ENCODE assay signal across 22 cellular contexts in genomic region chr19:495047-495439, GRCh38. TPM values are rescaled to one million over a fixed set of nuclear protein-coding genes. Genes with fewer than 3 reads are reported as not detected.
"Had no signal": no experiment of that assay in that cellular context is flagged by ENCODE, and none has a peak within 500 bp of the region (broad histone marks: within the 10 kb centered on the region; RNA-seq: fewer than 3 reads in every experiment).

No MANE protein-coding gene starts in this region.

- H3K27me3 ChIP-seq: testis had no signal

- H3K9me3 Mint-ChIP-seq: activated T-cell treated with anti-CD3 and anti-CD28 coated beads, Interleukin-2, amount 50 U/mL, for 24 hours; natural killer cell had no signal

- H3K27ac ChIP-seq: adrenal gland, ascending aorta, cardiac muscle cell, colonic mucosa, gastrocnemius medialis, left ventricle myocardium inferior, pancreas, prostate gland, testis, transverse colon had no signal

- H3K4me3 ChIP-seq: adrenal gland, ascending aorta, cardiac muscle cell, colonic mucosa, gastrocnemius medialis, left ventricle myocardium inferior, lung, pancreas, prostate gland, testis, transverse colon had no signal

- H3K36me3 Mint-ChIP-seq: activated naive CD8-positive, alpha-beta T cell; brain; natural killer cell had no signal

- ATAC-seq: gastrocnemius medialis had no signal

- H3K4me1 Mint-ChIP-seq: activated CD4-positive, alpha-beta T cell treated with anti-CD3 and anti-CD28 coated beads, Interleukin-2, amount 10 ng/mL, durations not matched to agents 7 days and 5 days had no signal

- H3K9me3 ChIP-seq: adrenal gland, ascending aorta, colonic mucosa, gastrocnemius medialis, left ventricle myocardium inferior, pancreas, prostate gland, spleen, testis, transverse colon had no signal

- H3K4me3 Mint-ChIP-seq: activated CD4-positive, alpha-beta memory T cell treated with anti-CD3 and anti-CD28 coated beads, Interleukin-2, amount 10 ng/mL, durations not matched to agents 7 days and 5 days; activated CD4-positive, alpha-beta T cell treated with anti-CD3 and anti-CD28 coated beads, Interleukin-2, amount 10 ng/mL, durations not matched to agents 7 days and 5 days; activated T-cell treated with anti-CD3 and anti-CD28 coated beads, Interleukin-2, amount 50 U/mL, for 24 hours; natural killer cell had no signal

- H3K27ac Mint-ChIP-seq: activated CD4-positive, alpha-beta memory T cell treated with anti-CD3 and anti-CD28 coated beads, Interleukin-2, amount 10 ng/mL, durations not matched to agents 7 days and 5 days; activated CD4-positive, alpha-beta T cell treated with anti-CD3 and anti-CD28 coated beads, Interleukin-2, amount 10 ng/mL, durations not matched to agents 7 days and 5 days; activated naive CD8-positive, alpha-beta T cell; activated T-cell treated with anti-CD3 and anti-CD28 coated beads, Interleukin-2, amount 50 U/mL, for 24 hours; brain; natural killer cell; T-helper 17 cell had no signal

- H3K4me1 ChIP-seq: prostate gland had no signal

- H3K36me3 ChIP-seq: adrenal gland, ascending aorta, cardiac muscle cell, colonic mucosa, gastrocnemius medialis, left ventricle myocardium inferior, pancreas, prostate gland, spleen, transverse colon had no signal

- DNase-seq: cerebellar nuclear complex; colonic mucosa; effector memory CD4-positive, alpha-beta T cell; gastrocnemius medialis; left ventricle myocardium inferior; testis; transverse colon had no signal

RNA-seq across cellular contexts. Expression of gene MADCAM1, which starts 1.2 kb away (rescaled TPM):
- total RNA-seq: ascending aorta, mononuclear cell had no signal

RNA-seq across cellular contexts. Expression of gene SHC2, which starts 34.2 kb away (rescaled TPM):
- total RNA-seq: activated CD4-positive, alpha-beta memory T cell treated with anti-CD3 and anti-CD28 coated beads, Interleukin-2, amount 10 ng/mL, durations not matched to agents 7 days and 5 days; activated CD4-positive, alpha-beta T cell treated with anti-CD3 and anti-CD28 coated beads, Interleukin-2, amount 10 ng/mL, durations not matched to agents 7 days and 5 days; T-helper 17 cell had no signal

RNA-seq across cellular contexts. Expression of gene GZMM, which starts 48.8 kb away (rescaled TPM):
- total RNA-seq: ascending aorta, cardiac muscle cell, left ventricle myocardium inferior had no signal
